10 cellular contexts compared by ENCODE assay signal in the genomic region with DNA sequence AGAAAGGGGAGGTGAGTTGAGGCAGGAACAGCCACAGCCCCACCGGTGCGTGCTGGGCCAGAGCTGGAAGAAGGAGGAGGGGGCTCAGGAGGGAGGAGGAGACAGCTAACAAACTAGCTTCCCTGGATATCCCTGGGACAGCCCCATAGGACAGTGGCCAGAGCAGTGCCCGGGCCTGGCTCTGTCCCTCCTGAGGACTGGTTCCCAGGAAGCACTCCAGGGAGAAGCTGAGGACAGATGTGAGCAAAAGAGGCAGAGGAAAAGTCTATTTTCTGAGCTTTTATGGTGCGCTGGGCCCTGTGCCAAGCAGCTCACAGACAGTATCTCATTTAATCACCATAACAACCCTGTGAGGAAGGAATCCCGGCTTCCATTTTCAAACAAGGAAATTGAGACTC. TPM values are rescaled to one million over a fixed set of nuclear protein-coding genes. Genes with fewer than 3 reads are reported as not detected.
DNase-seq lines count a peak whose midpoint lies in the region; ATAC-seq and TF ChIP-seq lines count a peak whose summit lies in the region.
"Had no signal": no experiment of that assay in that cellular context is flagged by ENCODE, and none has a peak within 500 bp of the region (broad histone marks: within the 10 kb centered on the region; RNA-seq: fewer than 3 reads in every experiment).

No MANE protein-coding gene starts in this region.

- H3K9me3 ChIP-seq in BLaER1: no peaks in the 10 kb centered on the region
- no peaks in the 10 kb centered on the region for H3K9me3 ChIP-seq in SK-N-MC (ENCODE audit: low read depth, low read length)
- no peaks in the 10 kb centered on the region for H3K9me3 ChIP-seq in neural progenitor cell (ENCODE audit: low read depth)

- H3K79me2 ChIP-seq in neural progenitor cell (ENCODE audit: low read depth): no peaks in the 10 kb centered on the region

- DNase-seq in SK-N-MC (ENCODE audit: low read depth, low spot score) (peak; percentile 44), Right ventricle myocardium superior (peak; percentile 73), neural progenitor cell (ENCODE audit: low spot score) (no peak), ureter (ENCODE audit: low spot score) (no peak), middle frontal gyrus (ENCODE audit: extremely low spot score, low spot score) (no peak)
- no peak for DNase-seq in activated effector memory CD4-positive, alpha-beta T cell treated with anti-CD3 and anti-CD28 coated beads, Interleukin-2, amount 50 U/mL, for 16 hours
- DNase-seq in T-helper 2 cell treated with Interferon-gamma antibody and Interleukin-4, amounts not matched to agents 5 μg/mL and 100 μg/mL, for 36 hours (ENCODE audit: low spot score): no peak

- H3K27me3 Mint-ChIP-seq in neural progenitor cell (ENCODE audit: insufficient read depth, low read depth): no peaks in the 10 kb centered on the region
- no peaks in the 10 kb centered on the region for H3K27me3 Mint-ChIP-seq in T-helper 2 cell treated with Interferon-gamma antibody and Interleukin-4, amounts not matched to agents 5 μg/mL and 100 μg/mL, for 36 hours (ENCODE audit: low read depth)
- H3K27me3 Mint-ChIP-seq: activated naive CD4-positive, alpha-beta T cell treated with anti-CD3 and anti-CD28 coated beads, Interleukin-2, amount 50 U/mL, for 24 hours had no signal

- peak overlapping the region; percentile 50 for H2AFZ ChIP-seq in neural progenitor cell (replicated peaks)

- ATAC-seq in Right ventricle myocardium superior (ENCODE audit: poor library complexity): peak; percentile 47

- no peak overlapping the region for H3K27ac Mint-ChIP-seq in neural progenitor cell
- no peak overlapping the region for H3K27ac Mint-ChIP-seq in T-helper 2 cell treated with Interferon-gamma antibody and Interleukin-4, amounts not matched to agents 5 μg/mL and 100 μg/mL, for 36 hours
- H3K27ac Mint-ChIP-seq: activated naive CD4-positive, alpha-beta T cell treated with anti-CD3 and anti-CD28 coated beads, Interleukin-2, amount 50 U/mL, for 24 hours had no signal

- H3K4me3 ChIP-seq in BLaER1 (peak overlapping the region; percentile 43; the same call in 1 of the 2 replicates), SK-N-MC (peak overlapping the region; percentile 76), neural progenitor cell (no peak overlapping the region)

- H3K27ac ChIP-seq in BLaER1 (peak overlapping the region; percentile 74), SK-N-MC (peak overlapping the region; percentile 96), neural progenitor cell (no peak overlapping the region)
- H3K27ac ChIP-seq: VCaP had no signal

- H3K36me3 ChIP-seq in BLaER1 (peaks cover 9% of the 10 kb centered on the region), SK-N-MC (ENCODE audit: insufficient read depth, low read length) (peaks cover 26% of the 10 kb centered on the region), neural progenitor cell (no peaks in the 10 kb centered on the region)

- H3K9ac ChIP-seq in BLaER1: peak overlapping the region; percentile 46
- peak overlapping the region; percentile 48 for H3K9ac ChIP-seq in SK-N-MC (ENCODE audit: insufficient read length)
- H3K9ac ChIP-seq in neural progenitor cell: no peak overlapping the region

- H3K9me3 Mint-ChIP-seq in neural progenitor cell: no peaks in the 10 kb centered on the region
- H3K9me3 Mint-ChIP-seq in T-helper 2 cell treated with Interferon-gamma antibody and Interleukin-4, amounts not matched to agents 5 μg/mL and 100 μg/mL, for 36 hours: no peaks in the 10 kb centered on the region
- H3K9me3 Mint-ChIP-seq: activated naive CD4-positive, alpha-beta T cell treated with anti-CD3 and anti-CD28 coated beads, Interleukin-2, amount 50 U/mL, for 24 hours had no signal

- H3K4me3 Mint-ChIP-seq in neural progenitor cell: no peak overlapping the region
- H3K4me3 Mint-ChIP-seq in T-helper 2 cell treated with Interferon-gamma antibody and Interleukin-4, amounts not matched to agents 5 μg/mL and 100 μg/mL, for 36 hours: no peak overlapping the region
- H3K4me3 Mint-ChIP-seq: activated naive CD4-positive, alpha-beta T cell treated with anti-CD3 and anti-CD28 coated beads, Interleukin-2, amount 50 U/mL, for 24 hours had no signal

- H3K4me1 ChIP-seq in BLaER1: peaks cover 55% of the 10 kb centered on the region
- peaks cover 10% of the 10 kb centered on the region for H3K4me1 ChIP-seq in neural progenitor cell

- intact Hi-C loops in Right ventricle myocardium superior (cut with DNase I): no loop called here

- peaks cover 11% of the 10 kb centered on the region for H3K36me3 Mint-ChIP-seq in neural progenitor cell
- no peaks in the 10 kb centered on the region for H3K36me3 Mint-ChIP-seq in T-helper 2 cell treated with Interferon-gamma antibody and Interleukin-4, amounts not matched to agents 5 μg/mL and 100 μg/mL, for 36 hours (ENCODE audit: low read depth)
- H3K36me3 Mint-ChIP-seq: activated naive CD4-positive, alpha-beta T cell treated with anti-CD3 and anti-CD28 coated beads, Interleukin-2, amount 50 U/mL, for 24 hours had no signal

- no peak for TF ChIP-seq CTCF in neural progenitor cell (IDR thresholded peaks at IDR 0.05)

- H3K27me3 ChIP-seq in BLaER1 (no peaks in the 10 kb centered on the region), neural progenitor cell (peaks cover 15% of the 10 kb centered on the region)

- H4K20me1 ChIP-seq in BLaER1: peaks cover 7% of the 10 kb centered on the region; the same call in 1 of the 2 replicates
- H4K20me1 ChIP-seq in neural progenitor cell (ENCODE audit: low read depth): no peaks in the 10 kb centered on the region

- H3K4me1 Mint-ChIP-seq in neural progenitor cell: peaks cover 4% of the 10 kb centered on the region
- peaks cover 4% of the 10 kb centered on the region for H3K4me1 Mint-ChIP-seq in T-helper 2 cell treated with Interferon-gamma antibody and Interleukin-4, amounts not matched to agents 5 μg/mL and 100 μg/mL, for 36 hours (ENCODE audit: low read depth)
- H3K4me1 Mint-ChIP-seq: activated naive CD4-positive, alpha-beta T cell treated with anti-CD3 and anti-CD28 coated beads, Interleukin-2, amount 50 U/mL, for 24 hours had no signal

- no peaks in the 10 kb centered on the region for H3F3A ChIP-seq in neural progenitor cell (ENCODE audit: low read depth)

- H3K4me2 ChIP-seq in BLaER1 (peak overlapping the region; percentile 89), neural progenitor cell (no peak overlapping the region)

RNA-seq across cellular contexts. Expression of a gene that starts 8.3 kb away (rescaled TPM):
- 9.6 TPM for total RNA-seq in Right ventricle myocardium superior
- total RNA-seq in neural progenitor cell (ENCODE audit: low replicate concordance): 4.5 and 9.0 TPM in 2 replicates
- total RNA-seq in ureter: 26.0 TPM

RNA-seq across cellular contexts. Expression of a gene that starts 28.1 kb away (rescaled TPM):
- 71.5 TPM for total RNA-seq in Right ventricle myocardium superior
- 9.9 and 28.8 TPM in 2 replicates for total RNA-seq in neural progenitor cell (ENCODE audit: low replicate concordance)
- 60.0 TPM for total RNA-seq in ureter

RNA-seq across cellular contexts. Expression of a gene that starts 35.3 kb away (rescaled TPM):
- total RNA-seq in Right ventricle myocardium superior (83.6 TPM), neural progenitor cell (ENCODE audit: low replicate concordance) (34.1 and 58.0 TPM in 2 replicates), ureter (176 TPM)

RNA-seq across cellular contexts. Expression of a gene that starts 35.9 kb away (rescaled TPM):
- total RNA-seq in Right ventricle myocardium superior (46.5 TPM), neural progenitor cell (ENCODE audit: low replicate concordance) (24.3 and 30.9 TPM in 2 replicates), ureter (50.2 TPM)

RNA-seq across cellular contexts. Expression of a gene that starts 43.7 kb away (rescaled TPM):
- total RNA-seq in Right ventricle myocardium superior: 191 TPM
- total RNA-seq in neural progenitor cell (ENCODE audit: low replicate concordance): 85.6 and 98.7 TPM in 2 replicates
- 192 TPM for total RNA-seq in ureter

Comparison
In these comparisons a context has a peak if more than half of its experiments do, and no peak if none do; other contexts are left out.
1. DNase-seq: peak in SK-N-MC (single experiment) and Right ventricle myocardium superior (single experiment); none in neural progenitor cell (single experiment), activated effector memory CD4-positive, alpha-beta T cell treated with anti-CD3 and anti-CD28 coated beads, Interleukin-2, amount 50 U/mL, for 16 hours (single experiment), ureter (single experiment), middle frontal gyrus (single experiment) and T-helper 2 cell treated with Interferon-gamma antibody and Interleukin-4, amounts not matched to agents 5 μg/mL and 100 μg/mL, for 36 hours (single experiment).